16 cellular contexts compared by ENCODE assay signal in the genomic region with DNA sequence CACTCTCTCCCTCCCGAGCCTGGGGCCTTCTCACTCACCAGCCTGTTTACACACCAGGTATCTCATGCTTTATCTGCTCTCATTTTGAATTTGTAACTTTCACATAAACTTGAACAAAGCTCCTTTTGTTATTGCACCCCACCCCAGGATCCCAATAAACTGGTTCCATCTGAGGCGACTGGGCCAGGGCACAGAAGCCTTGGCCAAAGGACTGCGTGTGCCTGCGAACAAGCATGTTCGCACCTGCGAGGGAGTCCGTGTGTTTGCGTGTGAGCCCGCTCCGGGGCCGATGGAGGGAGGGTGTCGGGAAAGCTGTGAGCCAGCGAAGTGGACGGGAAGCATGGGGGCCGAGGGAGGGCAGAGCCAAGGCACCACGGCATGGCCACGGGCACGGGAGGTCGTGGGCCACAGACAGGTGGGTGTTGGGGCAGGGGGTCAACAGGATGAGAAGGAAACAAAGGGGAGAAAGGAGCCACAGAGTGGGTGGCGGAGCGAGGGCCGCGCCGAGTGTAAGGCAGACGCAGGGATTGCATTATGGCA.
"Had no signal": no experiment of that assay in that cellular context is flagged by ENCODE, and none has a peak within 500 bp of the region (broad histone marks: within the 10 kb centered on the region; RNA-seq: fewer than 3 reads in every experiment).

No MANE protein-coding gene starts in this region.

- H3K9me3 ChIP-seq: colonic mucosa, esophagus muscularis mucosa, right lobe of liver, thyroid gland, uterus had no signal

- H3K9me3 Mint-ChIP-seq: activated naive CD4-positive, alpha-beta T cell treated with anti-CD3 and anti-CD28 coated beads, Interleukin-2, amount 50 U/mL, for 72 hours; memory B cell; naive thymus-derived CD8-positive, alpha-beta T cell had no signal

- H3K36me3 Mint-ChIP-seq: activated CD8-positive, alpha-beta memory T cell treated with anti-CD3 and anti-CD28 coated beads, Interleukin-2, amount 10 ng/mL, durations not matched to agents 7 days and 5 days; activated naive CD4-positive, alpha-beta T cell treated with anti-CD3 and anti-CD28 coated beads, Interleukin-2, amount 50 U/mL, for 72 hours; memory B cell; naive thymus-derived CD8-positive, alpha-beta T cell had no signal

- H3K27me3 Mint-ChIP-seq: naive thymus-derived CD8-positive, alpha-beta T cell had no signal

- DNase-seq: activated effector memory CD4-positive, alpha-beta T cell treated with Interleukin-2 at 50 U/mL for 16 hours; activated T-cell treated with anti-CD3 and anti-CD28 coated beads, Interleukin-2, amount 50 U/mL, for 1 hour; amniotic stem cell; central memory CD4-positive, alpha-beta T cell; colonic mucosa; hippocampal formation; kidney glomerular epithelial cell; left ventricle myocardium superior; naive thymus-derived CD8-positive, alpha-beta T cell; right lobe of liver; thyroid gland had no signal

- H3K27ac ChIP-seq: colonic mucosa, esophagus muscularis mucosa, right lobe of liver had no signal

- ATAC-seq: activated CD8-positive, alpha-beta memory T cell treated with anti-CD3 and anti-CD28 coated beads, Interleukin-2, amount 10 ng/mL, durations not matched to agents 7 days and 5 days; left ventricle myocardium superior; naive thymus-derived CD8-positive, alpha-beta T cell; right lobe of liver had no signal

- H3K27me3 ChIP-seq: colonic mucosa, esophagus muscularis mucosa, right lobe of liver, thyroid gland, uterus had no signal

- H3K27ac Mint-ChIP-seq: activated CD8-positive, alpha-beta memory T cell treated with anti-CD3 and anti-CD28 coated beads, Interleukin-2, amount 10 ng/mL, durations not matched to agents 7 days and 5 days; activated naive CD4-positive, alpha-beta T cell treated with anti-CD3 and anti-CD28 coated beads, Interleukin-2, amount 50 U/mL, for 72 hours; memory B cell had no signal

- H3K4me3 Mint-ChIP-seq: activated CD8-positive, alpha-beta memory T cell treated with anti-CD3 and anti-CD28 coated beads, Interleukin-2, amount 10 ng/mL, durations not matched to agents 7 days and 5 days; memory B cell had no signal
